13 cellular contexts compared by ENCODE assay signal in genomic region chr6:88512951-88513350, GRCh38.
"Had no signal": no experiment of that assay in that cellular context is flagged by ENCODE, and none has a peak within 500 bp of the region (broad histone marks: within the 10 kb centered on the region; RNA-seq: fewer than 3 reads in every experiment).

No MANE protein-coding gene starts in this region.

- DNase-seq: activated naive CD4-positive, alpha-beta T cell treated with Interleukin-2 at 50 U/mL for 16 hours; activated T-cell treated with anti-CD3 and anti-CD28 coated beads for 4 hours; aorta; esophagus squamous epithelium; foreskin fibroblast; kidney glomerular epithelial cell; nephron progenitor cell; sigmoid colon; spleen had no signal

- ATAC-seq: activated T-helper 17 cell treated with anti-CD3 and anti-CD28 coated beads, Interleukin-2, amount 50 U/mL, for 72 hours had no signal

- H3K4me1 ChIP-seq: esophagus squamous epithelium, prostate gland, sigmoid colon, spleen, suprapubic skin had no signal

- H3K9me3 ChIP-seq: prostate gland, sigmoid colon, suprapubic skin had no signal

- H3K4me3 ChIP-seq: esophagus squamous epithelium, prostate gland, sigmoid colon, spleen, suprapubic skin had no signal

- H3K36me3 ChIP-seq: esophagus squamous epithelium, prostate gland, sigmoid colon, spleen, suprapubic skin had no signal

- H3K27ac ChIP-seq: esophagus squamous epithelium, prostate gland, sigmoid colon, spleen, suprapubic skin had no signal

- FAIRE-seq: colon had no signal
